9 cellular contexts compared by ENCODE assay signal in genomic region chr1:1539310-1540014, GRCh38. TPM values are rescaled to one million over a fixed set of nuclear protein-coding genes. Genes with fewer than 3 reads are reported as not detected.
DNase-seq lines count a peak whose midpoint lies in the region; ATAC-seq and TF ChIP-seq lines count a peak whose summit lies in the region.
"Had no signal": no experiment of that assay in that cellular context is flagged by ENCODE, and none has a peak within 500 bp of the region (broad histone marks: within the 10 kb centered on the region; RNA-seq: fewer than 3 reads in every experiment).

No MANE protein-coding gene starts in this region.

- H4K20me1 ChIP-seq in mammary epithelial cell (ENCODE audit: insufficient read depth, low read length): peaks cover 2% of the 10 kb centered on the region

- no TSS peak for BruUV-seq in mammary epithelial cell (replicated peaks; lab: Mats Ljungman, UMichigan)

- peak overlapping the region; percentile 50 for H3K4ac ChIP-seq in mesendoderm (ENCODE audit: low read depth, low read length)

- no peak overlapping the region for H3K4me2 ChIP-seq in mammary epithelial cell (ENCODE audit: insufficient read depth, low read depth, low read length)
- peak overlapping the region; percentile 94 for H3K4me2 ChIP-seq in mesendoderm (ENCODE audit: low read length)

- H3K9ac ChIP-seq in mammary epithelial cell (ENCODE audit: insufficient read depth, low read length) (no peak overlapping the region), mesendoderm (ENCODE audit: low read length) (peak overlapping the region; percentile 78)

- no peak for DNase-seq in breast epithelium (ENCODE audit: low spot score in 2 of 2)
- no peak for DNase-seq in mammary epithelial cell
- peak in 2 of 10 donors; percentile 53 to 58 for DNase-seq in dorsolateral prefrontal cortex
- DNase-seq in mesendoderm: peak; percentile 66
- no peak for DNase-seq in vagina (ENCODE audit: extremely low spot score in 2 of 2)
- DNase-seq in T-helper 9 cell: no peak
- no peak for DNase-seq in COLO829 (ENCODE audit: low spot score)

- no peak overlapping the region for H4K5ac ChIP-seq in mesendoderm (ENCODE audit: low read length)

- H3K23ac ChIP-seq in mesendoderm (ENCODE audit: low read length): no peak overlapping the region

- intact Hi-C loops in breast epithelium (cut with DNase I; ENCODE audit: low total_unique reads) (no loop called here), mammary epithelial cell (cut with micrococcal nuclease) (no loop called here), dorsolateral prefrontal cortex (cut with DNase I) (no loop called here), vagina (cut with DNase I) (no loop called here)

- H3K27ac ChIP-seq in breast epithelium: peak overlapping the region; percentile 48 to 86
- H3K27ac ChIP-seq in mammary epithelial cell (ENCODE audit: insufficient read depth, low read depth, low read length): no peak overlapping the region
- peak overlapping the region in 52 of 59 donors; percentile 38 to 92 (median 78) for H3K27ac ChIP-seq in dorsolateral prefrontal cortex
- H3K27ac ChIP-seq in mesendoderm (ENCODE audit: low read depth, low read length): no peak overlapping the region
- peak overlapping the region; percentile 64 for H3K27ac ChIP-seq in vagina
- H3K27ac ChIP-seq: HL-60 had no signal

- H2AFZ ChIP-seq in mammary epithelial cell (ENCODE audit: low read depth, low read length): no peak overlapping the region

- TF ChIP-seq POLR2A in breast epithelium (IDR thresholded peaks at IDR 0.05): no peak
- TF ChIP-seq POLR2A in vagina (IDR thresholded peaks at IDR 0.05): no peak

- TF ChIP-seq CTCF in breast epithelium (IDR thresholded peaks at IDR 0.05) (no peak), mammary epithelial cell (conservative IDR thresholded peaks at IDR 0.05 in 1 of 2, IDR thresholded peaks at IDR 0.05 in 1 of 2; ENCODE audit: extremely low read depth in 1 of 2, insufficient read depth in 1 of 2, low read depth in 1 of 2, low read length in 2 of 2) (no peak), dorsolateral prefrontal cortex (IDR thresholded peaks at IDR 0.05 in 54 of 56, conservative IDR thresholded peaks at IDR 0.05 in 2 of 56; ENCODE audit: low read depth in 1 of 56, partially characterized antibody in 56 of 56) (no peak), vagina (IDR thresholded peaks at IDR 0.05) (no peak)

- no peak for ATAC-seq in HG03457 (IDR thresholded peaks at IDR 0.05; ENCODE audit: unreplicated experiment)

- peak overlapping the region; percentile 82 for H3K56ac ChIP-seq in mesendoderm (ENCODE audit: low read length)

- H3K27me3 ChIP-seq in breast epithelium (no peaks in the 10 kb centered on the region), mammary epithelial cell (ENCODE audit: insufficient read depth, low read length) (no peaks in the 10 kb centered on the region), dorsolateral prefrontal cortex (no peaks in the 10 kb centered on the region), mesendoderm (ENCODE audit: insufficient read depth, low read length, poor library complexity) (no peaks in the 10 kb centered on the region), vagina (no peaks in the 10 kb centered on the region)

- dilution Hi-C loops in mammary epithelial cell (cut with HindIII; ENCODE audit: low sequenced_read_pairs): no loop called here

- no peak overlapping the region for H2BK5ac ChIP-seq in mesendoderm (ENCODE audit: low read length)

- H3K9me3 ChIP-seq in breast epithelium (no peaks in the 10 kb centered on the region), mammary epithelial cell (replicated peaks; ENCODE audit: insufficient read depth, low read length) (no peaks in the 10 kb centered on the region), vagina (no peaks in the 10 kb centered on the region)

- no peaks in the 10 kb centered on the region for H3K79me1 ChIP-seq in mesendoderm (ENCODE audit: low read length)

- H2BK120ac ChIP-seq in mesendoderm (ENCODE audit: low read depth, low read length): no peak overlapping the region

- no peak overlapping the region for H2BK15ac ChIP-seq in mesendoderm (replicated peaks; ENCODE audit: low read depth)

- H4K8ac ChIP-seq in mesendoderm (ENCODE audit: low read depth, low read length): no peak overlapping the region

- 78% methylated on average over 1 of the region's 58 CpGs for WGBS in mammary epithelial cell (ENCODE audit: low coverage, missing lambda C conversion rate)
- WGBS in mesendoderm (ENCODE audit: extremely low coverage, insufficient coverage, low lambda C conversion rate): no CpG with 5 or more reads among the region's 58 CpGs

- no peaks in the 10 kb centered on the region for H3K79me2 ChIP-seq in mammary epithelial cell (ENCODE audit: insufficient read depth, low read length)
- H3K79me2 ChIP-seq in mesendoderm (ENCODE audit: control insufficient read depth, insufficient read depth, low read length): no peaks in the 10 kb centered on the region

- H2AK5ac ChIP-seq in mesendoderm (ENCODE audit: low read length): no peak overlapping the region

- H3K36me3 ChIP-seq in breast epithelium: no peaks in the 10 kb centered on the region
- H3K36me3 ChIP-seq in mammary epithelial cell (ENCODE audit: insufficient read depth, low read length): peaks cover 4% of the 10 kb centered on the region
- no peaks in the 10 kb centered on the region for H3K36me3 ChIP-seq in mesendoderm (ENCODE audit: control insufficient read depth, insufficient read depth, low read length)
- no peaks in the 10 kb centered on the region for H3K36me3 ChIP-seq in vagina

- peak overlapping the region; percentile 10 for H3K18ac ChIP-seq in mesendoderm (ENCODE audit: low read length)

- in situ Hi-C loops in mammary epithelial cell (cut with MboI; ENCODE audit: low sequenced_read_pairs in 2 of 2): no loop called here

- CTCF ChIA-PET in mammary epithelial cell (lab: Charles Lee; ENCODE audit: low non-redundant PET): no interaction called here

- H3K4me3 ChIP-seq in breast epithelium (peak overlapping the region; percentile 55 to 90 (median 68)), mammary epithelial cell (replicated peaks in 1 of 3; ENCODE audit: insufficient read depth in 1 of 3, low read depth in 2 of 3, low read length in 3 of 3) (no peak overlapping the region), dorsolateral prefrontal cortex (peak overlapping the region; percentile 36 to 75 (median 61)), mesendoderm (ENCODE audit: low read length) (peak overlapping the region; percentile 46), vagina (peak overlapping the region; percentile 58 to 91)

- H3K4me1 ChIP-seq in breast epithelium: peaks cover 0 to 14% of the 10 kb centered on the region in 2 donors
- H3K4me1 ChIP-seq in mammary epithelial cell (ENCODE audit: insufficient read depth, low read length): no peaks in the 10 kb centered on the region
- no peaks in the 10 kb centered on the region for H3K4me1 ChIP-seq in mesendoderm (ENCODE audit: control insufficient read depth, low read depth, low read length)
- peaks cover 22% of the 10 kb centered on the region for H3K4me1 ChIP-seq in vagina

RNA-seq across cellular contexts. Expression of gene TMEM240, which starts 1.0 kb away (rescaled TPM):
- total RNA-seq in breast epithelium (1 to 10 TPM; 3.5 to 8.8 (median 3.8) TPM), mammary epithelial cell (1 to 10 TPM in 1 of 2 donors, under 1 TPM in 1; 0.67 to 1.1 TPM), dorsolateral prefrontal cortex (10 to 100 TPM; 14.3 to 63.6 (median 37.6) TPM), vagina (3.9 TPM)
- 0.36 TPM for polyA plus RNA-seq in mammary epithelial cell
- polyA minus RNA-seq in mammary epithelial cell: not detected
- polyA plus RNA-seq in mesendoderm (2013, experiment 1 of 2): 0.70 TPM
- polyA plus RNA-seq in mesendoderm (2013, experiment 2 of 2): 0.83 TPM

RNA-seq across cellular contexts. Expression of gene ATAD3A, which starts 27.5 kb away (rescaled TPM):
- total RNA-seq in breast epithelium (10 to 100 TPM; 14.9 to 22.3 (median 15.5) TPM), mammary epithelial cell (10 to 100 TPM; 20.7 to 70.2 TPM), dorsolateral prefrontal cortex (10 to 100 TPM; 12.3 to 33.0 (median 20.2) TPM), vagina (21.9 TPM)
- polyA plus RNA-seq in mammary epithelial cell: 37.0 TPM
- 7.8 TPM for polyA minus RNA-seq in mammary epithelial cell
- polyA plus RNA-seq in mesendoderm (2013, experiment 1 of 2): 38.8 TPM
- polyA plus RNA-seq in mesendoderm (2013, experiment 2 of 2): 39.0 TPM

RNA-seq across cellular contexts. Expression of gene SSU72, which starts 35.2 kb away (rescaled TPM):
- total RNA-seq in breast epithelium: 100 to 1,000 TPM; 100 to 125 (median 114) TPM
- 100 to 1,000 TPM in 1 of 2 donors, 10 to 100 TPM in 1; 77.5 to 125 TPM for total RNA-seq in mammary epithelial cell
- polyA plus RNA-seq in mammary epithelial cell: 110 TPM
- 105 TPM for polyA minus RNA-seq in mammary epithelial cell
- total RNA-seq in dorsolateral prefrontal cortex: 100 to 1,000 TPM in 102 of 120 experiments, 10 to 100 TPM in 18; 79.2 to 139 (median 114) TPM
- polyA plus RNA-seq in mesendoderm (2013, experiment 1 of 2): 173 TPM
- polyA plus RNA-seq in mesendoderm (2013, experiment 2 of 2): 175 TPM
- total RNA-seq in vagina: 105 TPM

Comparison
In these comparisons a context has a peak if more than half of its experiments do, and no peak if none do; other contexts are left out.
1. H3K27ac ChIP-seq: peak in breast epithelium (2 of 2), dorsolateral prefrontal cortex (52 of 59) and vagina (single experiment); none in mammary epithelial cell (single experiment) and mesendoderm (single experiment).
2. H3K4me3 ChIP-seq: peak in breast epithelium (3 of 3), dorsolateral prefrontal cortex (59 of 59), mesendoderm (single experiment) and vagina (2 of 2); none in mammary epithelial cell (0 of 3).